Comparison of ENCODE assay signal across 17 cellular contexts in the genomic region with DNA sequence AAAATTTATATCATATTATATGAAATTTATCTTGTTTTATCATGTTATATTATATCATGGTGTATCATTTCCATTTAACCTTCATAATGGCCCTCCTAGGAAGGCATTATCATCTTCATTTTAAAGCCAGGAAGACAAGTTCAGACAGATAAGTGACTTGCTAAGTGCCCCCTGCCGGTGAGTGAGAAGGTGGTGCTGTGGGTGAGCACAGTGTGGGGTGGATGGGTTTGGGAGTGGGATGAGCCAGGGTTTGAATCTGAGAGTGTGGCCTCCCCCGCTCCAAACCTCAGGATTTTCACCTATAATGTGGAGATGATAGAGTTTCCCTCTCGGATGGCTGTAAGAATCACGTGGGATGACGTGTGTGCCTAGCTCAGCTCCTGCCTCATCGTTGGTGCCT.
DNase-seq lines count a peak whose midpoint lies in the region; ATAC-seq and TF ChIP-seq lines count a peak whose summit lies in the region.
"Had no signal": no experiment of that assay in that cellular context is flagged by ENCODE, and none has a peak within 500 bp of the region (broad histone marks: within the 10 kb centered on the region; RNA-seq: fewer than 3 reads in every experiment).

No MANE protein-coding gene starts in this region.

- no peaks in the 10 kb centered on the region for H4K20me1 ChIP-seq in IMR-90 (ENCODE audit: insufficient read depth, low read length)
- H4K20me1 ChIP-seq in smooth muscle cell (ENCODE audit: low read depth), result no peaks in the 10 kb centered on the region

- H3K4me1 ChIP-seq in breast epithelium (no peaks in the 10 kb centered on the region), IMR-90 (ENCODE audit: control insufficient read depth, insufficient read depth, low read length) (no peaks in the 10 kb centered on the region), smooth muscle cell (ENCODE audit: low read depth) (peaks cover 4% of the 10 kb centered on the region)
- H3K4me1 ChIP-seq: psoas muscle had no signal

- no peaks in the 10 kb centered on the region for H3K79me1 ChIP-seq in IMR-90 (ENCODE audit: low read depth in 1 of 2, low read length in 2 of 2)

- H3F3A ChIP-seq in smooth muscle cell (ENCODE audit: low read depth), result no peaks in the 10 kb centered on the region

- H3K27ac ChIP-seq in breast epithelium (no peak overlapping the region), IMR-90 (ENCODE audit: insufficient read depth, low read length) (no peak overlapping the region), WERI-Rb-1 (no peak overlapping the region), smooth muscle cell (ENCODE audit: low read depth) (no peak overlapping the region), substantia nigra (ENCODE audit: low read depth, low read length, poor library complexity, severe bottlenecking) (no peak overlapping the region)
- H3K27ac ChIP-seq: epithelial cell of prostate, psoas muscle had no signal

- no peaks in the 10 kb centered on the region for H3K9me3 Mint-ChIP-seq in MCF 10A (ENCODE audit: unreplicated experiment)
- H3K9me3 Mint-ChIP-seq: activated CD8-positive, alpha-beta T cell treated with anti-CD3 and anti-CD28 coated beads for 36 hours; central memory CD8-positive, alpha-beta T cell; stimulated activated naive CD8-positive, alpha-beta T cell treated with anti-CD3 and anti-CD28 coated beads, Interleukin-15, Interleukin-2, amounts not matched to agents 100 ng/mL and 50 ng/mL, for 24 hours had no signal

- no peak for ATAC-seq in IMR-90 (ENCODE audit: low read depth)
- ATAC-seq: activated CD8-positive, alpha-beta T cell treated with anti-CD3 and anti-CD28 coated beads for 36 hours; psoas muscle had no signal

- H3K27me3 ChIP-seq in breast epithelium (peaks cover 0 to 13% of the 10 kb centered on the region in 2 donors), IMR-90 (ENCODE audit: control insufficient read depth, insufficient read depth, low read length) (no peaks in the 10 kb centered on the region), WERI-Rb-1 (ENCODE audit: insufficient read depth, low read depth, severe bottlenecking) (no peaks in the 10 kb centered on the region), smooth muscle cell (ENCODE audit: low read depth) (peaks cover 26% of the 10 kb centered on the region)

- H3K56ac ChIP-seq in IMR-90 (ENCODE audit: extremely low read depth, insufficient read depth, low read length), result no peak overlapping the region

- dilution Hi-C loops in IMR-90 (cut with HindIII; ENCODE audit: low sequenced_read_pairs, unreplicated experiment), result no loop called here

- DNase-seq in MCF 10A (ENCODE audit: unreplicated experiment), result peak; percentile 50
- no peak for DNase-seq in breast epithelium (ENCODE audit: low spot score in 2 of 2)
- DNase-seq in IMR-90, result peak; percentile 4
- DNase-seq in WERI-Rb-1, result peak; percentile 33
- DNase-seq in smooth muscle cell (lab: John Stamatoyannopoulos, UW; ENCODE audit: unreplicated experiment), result no peak
- no peak for DNase-seq in Ammon's horn (ENCODE audit: low spot score)
- no peak for DNase-seq in SHP77 (lab: John Stamatoyannopoulos, UW)
- DNase-seq in substantia nigra (lab: John Stamatoyannopoulos, UW), result no peak
- DNase-seq: activated CD8-positive, alpha-beta T cell treated with anti-CD3 and anti-CD28 coated beads for 36 hours; activated naive CD4-positive, alpha-beta T cell; C1 segment of cervical spinal cord; GF-D8; NCI-H1436 treated with DMSO at 0.1 percent for 48 hours; psoas muscle had no signal

- TF ChIP-seq CTCF in MCF 10A (IDR thresholded peaks at IDR 0.05; ENCODE audit: unreplicated experiment) (no peak), breast epithelium (IDR thresholded peaks at IDR 0.05) (no peak), IMR-90 (conservative IDR thresholded peaks at IDR 0.05; ENCODE audit: low read depth, low read length) (peak; percentile 30), WERI-Rb-1 (IDR thresholded peaks at IDR 0.05; ENCODE audit: low read depth, low read length) (peak; percentile 43), smooth muscle cell (IDR thresholded peaks at IDR 0.05; ENCODE audit: borderline replicate concordance, insufficient read depth, poor library complexity, severe bottlenecking) (peak; percentile 8)

- no peaks in the 10 kb centered on the region for H3K9me3 ChIP-seq in breast epithelium
- H3K9me3 ChIP-seq in IMR-90 (ENCODE audit: control insufficient read depth, insufficient read depth, low read length), result no peaks in the 10 kb centered on the region
- H3K9me3 ChIP-seq in WERI-Rb-1 (ENCODE audit: severe bottlenecking), result no peaks in the 10 kb centered on the region
- no peaks in the 10 kb centered on the region for H3K9me3 ChIP-seq in smooth muscle cell (replicated peaks; ENCODE audit: low read depth)
- H3K9me3 ChIP-seq: psoas muscle had no signal

- H4K8ac ChIP-seq in IMR-90 (ENCODE audit: low read depth in 2 of 2, low read length in 2 of 2), result no peak overlapping the region

- H2AK5ac ChIP-seq in IMR-90 (ENCODE audit: low read depth, low read length), result no peak overlapping the region

- no peak overlapping the region for H4K91ac ChIP-seq in IMR-90 (ENCODE audit: insufficient read depth, low read depth, low read length)

- no peak overlapping the region for H3K23ac ChIP-seq in IMR-90 (ENCODE audit: low read depth, low read length)

- TF ChIP-seq POLR2A in breast epithelium (IDR thresholded peaks at IDR 0.05), result no peak
- TF ChIP-seq POLR2A in IMR-90 (IDR thresholded peaks at IDR 0.05; ENCODE audit: low read depth, low read length), result no peak

- H3K4me3 Mint-ChIP-seq in MCF 10A (ENCODE audit: unreplicated experiment), result no peak overlapping the region
- H3K4me3 Mint-ChIP-seq: activated CD8-positive, alpha-beta T cell treated with anti-CD3 and anti-CD28 coated beads for 36 hours; central memory CD8-positive, alpha-beta T cell; stimulated activated naive CD8-positive, alpha-beta T cell treated with anti-CD3 and anti-CD28 coated beads, Interleukin-15, Interleukin-2, amounts not matched to agents 100 ng/mL and 50 ng/mL, for 24 hours had no signal

- H4K5ac ChIP-seq in IMR-90 (ENCODE audit: low read depth, low read length), result no peak overlapping the region

- no peak overlapping the region for H2BK120ac ChIP-seq in IMR-90 (ENCODE audit: low read depth, low read length)

- POLR2A ChIA-PET in MCF 10A (lab: Yijun Ruan, JAX), result no interaction called here
- POLR2A ChIA-PET in IMR-90 (lab: Charles Lee; ENCODE audit: unreplicated experiment), result no interaction called here

- no peaks in the 10 kb centered on the region for H3K79me2 ChIP-seq in smooth muscle cell (ENCODE audit: low read depth)

- no peak overlapping the region for H3K18ac ChIP-seq in IMR-90 (ENCODE audit: low read depth, low read length)

- H3K36me3 ChIP-seq in breast epithelium, result no peaks in the 10 kb centered on the region
- no peaks in the 10 kb centered on the region for H3K36me3 ChIP-seq in IMR-90 (ENCODE audit: control insufficient read depth, insufficient read depth, low read length)
- H3K36me3 ChIP-seq in WERI-Rb-1, result no peaks in the 10 kb centered on the region
- H3K36me3 ChIP-seq in smooth muscle cell (ENCODE audit: low read depth), result no peaks in the 10 kb centered on the region

- no peaks in the 10 kb centered on the region for H3K9me1 ChIP-seq in IMR-90 (ENCODE audit: insufficient read depth, low read length)

- intact Hi-C loops in MCF 10A (cut with micrococcal nuclease), result loop anchor here (5.0 kb wide), 1 partner anchor 337 kb away; no protein-coding TSS in a partner anchor
- intact Hi-C loops in breast epithelium (cut with DNase I; ENCODE audit: low total_unique reads), result no loop called here
- intact Hi-C loops in IMR-90 (cut with micrococcal nuclease), result loop anchor here (2.0 kb wide), 1 partner anchor 150 kb away; no protein-coding TSS in a partner anchor

- CTCF ChIA-PET in MCF 10A (lab: Yijun Ruan, JAX), result no interaction called here
- CTCF ChIA-PET in IMR-90 (lab: Yijun Ruan, JAX), result no interaction called here

- in situ Hi-C loops in IMR-90 (cut with MboI; ENCODE audit: low sequenced_read_pairs), result no loop called here

- H3K27me3 Mint-ChIP-seq in MCF 10A (ENCODE audit: insufficient read depth, unreplicated experiment), result peaks cover 44% of the 10 kb centered on the region
- H3K27me3 Mint-ChIP-seq: stimulated activated naive CD8-positive, alpha-beta T cell treated with anti-CD3 and anti-CD28 coated beads, Interleukin-15, Interleukin-2, amounts not matched to agents 100 ng/mL and 50 ng/mL, for 24 hours had no signal

- no peaks in the 10 kb centered on the region for H3K4me1 Mint-ChIP-seq in MCF 10A (ENCODE audit: insufficient read depth, unreplicated experiment)
- H3K4me1 Mint-ChIP-seq: central memory CD8-positive, alpha-beta T cell had no signal

- no peak overlapping the region for H3K4ac ChIP-seq in IMR-90 (ENCODE audit: low read depth, low read length)

- H2BK15ac ChIP-seq in IMR-90 (ENCODE audit: low read depth, low read length), result no peak overlapping the region

- H2BK20ac ChIP-seq in IMR-90 (ENCODE audit: low read depth, low read length), result no peak overlapping the region

- no peak overlapping the region for H3K4me3 ChIP-seq in breast epithelium
- no peak overlapping the region for H3K4me3 ChIP-seq in IMR-90 (ENCODE audit: insufficient read depth, low read depth, low read length)
- H3K4me3 ChIP-seq in WERI-Rb-1 (ENCODE audit: low read depth, low read length), result no peak overlapping the region
- no peak overlapping the region for H3K4me3 ChIP-seq in smooth muscle cell
- H3K4me3 ChIP-seq: psoas muscle had no signal

- H2AK9ac ChIP-seq in IMR-90 (replicated peaks; ENCODE audit: low read depth, low read length, poor library complexity), result no peak overlapping the region

- H3K14ac ChIP-seq in IMR-90 (replicated peaks; ENCODE audit: low read depth, low read length), result no peak overlapping the region

- H3K9ac ChIP-seq in IMR-90 (ENCODE audit: low read depth, low read length) (no peak overlapping the region), smooth muscle cell (ENCODE audit: low read depth) (no peak overlapping the region)

- H2BK5ac ChIP-seq in IMR-90 (ENCODE audit: low read depth, low read length, poor library complexity, severe bottlenecking), result no peak overlapping the region

- H3K4me2 ChIP-seq in IMR-90 (ENCODE audit: low read depth, low read length) (no peak overlapping the region), smooth muscle cell (no peak overlapping the region)

- peaks cover 4% of the 10 kb centered on the region for H3K36me3 Mint-ChIP-seq in MCF 10A (ENCODE audit: insufficient read depth, unreplicated experiment)

- peak; percentile 12; the same call in 1 of the 2 replicates for TF ChIP-seq RAD21 in IMR-90 (IDR thresholded peaks at IDR 0.05; ENCODE audit: low read length)

- BruUV-seq in MCF 10A (replicated peaks; lab: Mats Ljungman, UMichigan) (no TSS peak), IMR-90 (replicated peaks; lab: Mats Ljungman, UMichigan) (no TSS peak)

- no peak overlapping the region for H3K27ac Mint-ChIP-seq in MCF 10A (ENCODE audit: low read depth, unreplicated experiment)
- H3K27ac Mint-ChIP-seq: activated CD8-positive, alpha-beta T cell treated with anti-CD3 and anti-CD28 coated beads for 36 hours; stimulated activated naive CD8-positive, alpha-beta T cell treated with anti-CD3 and anti-CD28 coated beads, Interleukin-15, Interleukin-2, amounts not matched to agents 100 ng/mL and 50 ng/mL, for 24 hours had no signal

- H2AFZ ChIP-seq in IMR-90 (replicated peaks; ENCODE audit: low read length, poor library complexity) (no peak overlapping the region), smooth muscle cell (ENCODE audit: low read depth) (no peak overlapping the region)

- WGBS in IMR-90 (ENCODE audit: extremely low coverage in 2 of 2, insufficient read length in 1 of 2), 2 experiments, result no CpG with 5 or more reads among the region's 6 CpGs
- 79% methylated on average over 6 of the region's 6 CpGs for WGBS in smooth muscle cell (ENCODE audit: low lambda C conversion rate)

Comparison
In these comparisons a context has a peak if more than half of its experiments do, and no peak if none do; other contexts are left out.
1. DNase-seq: peak in MCF 10A (single experiment), IMR-90 (single experiment) and WERI-Rb-1 (single experiment); none in breast epithelium (0 of 2), smooth muscle cell (single experiment), Ammon's horn (single experiment), SHP77 (0 of 2) and substantia nigra (0 of 49).
2. CTCF ChIP-seq: peak in IMR-90 (single experiment), WERI-Rb-1 (single experiment) and smooth muscle cell (single experiment); none in MCF 10A (single experiment) and breast epithelium (0 of 3).